13 cellular contexts compared by ENCODE assay signal in genomic region chr2:98484121-98484557, GRCh38. TPM values are rescaled to one million over a fixed set of nuclear protein-coding genes. Genes with fewer than 3 reads are reported as not detected.
DNase-seq lines count a peak whose midpoint lies in the region; ATAC-seq and TF ChIP-seq lines count a peak whose summit lies in the region.
"Had no signal": no experiment of that assay in that cellular context is flagged by ENCODE, and none has a peak within 500 bp of the region (broad histone marks: within the 10 kb centered on the region; RNA-seq: fewer than 3 reads in every experiment).

No MANE protein-coding gene starts in this region.

- no peaks in the 10 kb centered on the region for H3K9me3 Mint-ChIP-seq in activated naive CD8-positive, alpha-beta T cell treated with anti-CD3 and anti-CD28 coated beads, Interleukin-2, amount 10 ng/mL, durations not matched to agents 7 days and 5 days
- H3K9me3 Mint-ChIP-seq in endothelial cell (ENCODE audit: unreplicated experiment): no peaks in the 10 kb centered on the region
- H3K9me3 Mint-ChIP-seq: naive B cell had no signal

- no peak for TF ChIP-seq RAD21 in neural cell (conservative IDR thresholded peaks at IDR 0.05)

- TF ChIP-seq CTCF in neural cell (IDR thresholded peaks at IDR 0.05; ENCODE audit: poor library complexity, severe bottlenecking) (no peak), adrenal gland (IDR thresholded peaks at IDR 0.05) (no peak), endothelial cell (IDR thresholded peaks at IDR 0.05; ENCODE audit: unreplicated experiment) (no peak)

- H3K36me3 ChIP-seq in neural cell (ENCODE audit: insufficient read depth, low read length) (no peaks in the 10 kb centered on the region), adrenal gland (replicated peaks in 1 of 2) (no peaks in the 10 kb centered on the region)
- H3K36me3 ChIP-seq: heart left ventricle had no signal

- 76 to 89% (median 82%) methylated on average over 5 of the region's 5 CpGs for WGBS in adrenal gland, 4 donors

- H3K9me2 ChIP-seq in neural cell (ENCODE audit: insufficient read depth, low read length): no peaks in the 10 kb centered on the region

- DNase-seq in COLO668 (lab: John Stamatoyannopoulos, UW; ENCODE audit: unreplicated experiment) (peak; percentile 29), HT-29 (ENCODE audit: low spot score) (peak; percentile 77), adrenal gland (no peak), endothelial cell (ENCODE audit: low spot score) (no peak)
- DNase-seq in activated naive CD8-positive, alpha-beta T cell treated with anti-CD3 and anti-CD28 coated beads, Interleukin-2, amount 10 ng/mL, durations not matched to agents 7 days and 5 days: no peak
- no peak for DNase-seq in NK-92 treated with Interleukin-12 subunit alpha and Interleukin-12 subunit beta, amount 100 ng/mL, for 24 hours (lab: John Stamatoyannopoulos, UW)
- DNase-seq: heart left ventricle, left cardiac atrium, naive B cell, NCI-H2107, SIG-M5, substantia nigra had no signal

- peak overlapping the region; percentile 83 for H3K27ac ChIP-seq in neural cell (ENCODE audit: low read length)
- no peak overlapping the region for H3K27ac ChIP-seq in adrenal gland
- H3K27ac ChIP-seq: heart left ventricle had no signal

- H3K4me2 ChIP-seq in neural cell (ENCODE audit: low read length): peak overlapping the region; percentile 61

- peak overlapping the region; percentile 50 for H3K4me3 ChIP-seq in neural cell (ENCODE audit: low read length)
- H3K4me3 ChIP-seq in adrenal gland: no peak overlapping the region
- H3K4me3 ChIP-seq: heart left ventricle had no signal

- H3K27me3 ChIP-seq in neural cell (ENCODE audit: insufficient read depth, low read depth, low read length) (no peaks in the 10 kb centered on the region), adrenal gland (no peaks in the 10 kb centered on the region)
- H3K27me3 ChIP-seq: heart left ventricle had no signal

- H3K4me1 Mint-ChIP-seq in activated naive CD8-positive, alpha-beta T cell treated with anti-CD3 and anti-CD28 coated beads, Interleukin-2, amount 10 ng/mL, durations not matched to agents 7 days and 5 days: peaks cover 90% of the 10 kb centered on the region
- peaks cover 46% of the 10 kb centered on the region for H3K4me1 Mint-ChIP-seq in endothelial cell (ENCODE audit: unreplicated experiment)

- no peak overlapping the region for H2AFZ ChIP-seq in neural cell (ENCODE audit: low read depth, low read length)

- no peaks in the 10 kb centered on the region for H4K20me1 ChIP-seq in neural cell (ENCODE audit: insufficient read depth)

- no peak for TF ChIP-seq POLR2A in adrenal gland (IDR thresholded peaks at IDR 0.05)

- no peaks in the 10 kb centered on the region for H3F3A ChIP-seq in neural cell (ENCODE audit: insufficient read depth, low read length, poor library complexity, severe bottlenecking)

- H3K4me3 Mint-ChIP-seq in activated naive CD8-positive, alpha-beta T cell treated with anti-CD3 and anti-CD28 coated beads, Interleukin-2, amount 10 ng/mL, durations not matched to agents 7 days and 5 days: peak overlapping the region; percentile 81
- H3K4me3 Mint-ChIP-seq in endothelial cell (ENCODE audit: unreplicated experiment): no peak overlapping the region

- H3K27ac Mint-ChIP-seq in activated naive CD8-positive, alpha-beta T cell treated with anti-CD3 and anti-CD28 coated beads, Interleukin-2, amount 10 ng/mL, durations not matched to agents 7 days and 5 days: peak overlapping the region; percentile 84
- no peak overlapping the region for H3K27ac Mint-ChIP-seq in endothelial cell (ENCODE audit: unreplicated experiment)

- peaks cover 23 to 35% of the 10 kb centered on the region in 2 donors for H3K4me1 ChIP-seq in adrenal gland (replicated peaks in 1 of 2)

- peaks cover 16% of the 10 kb centered on the region for H3K36me3 Mint-ChIP-seq in activated naive CD8-positive, alpha-beta T cell treated with anti-CD3 and anti-CD28 coated beads, Interleukin-2, amount 10 ng/mL, durations not matched to agents 7 days and 5 days
- no peaks in the 10 kb centered on the region for H3K36me3 Mint-ChIP-seq in endothelial cell (ENCODE audit: low read depth, unreplicated experiment)
- H3K36me3 Mint-ChIP-seq: naive B cell had no signal

- H3K79me2 ChIP-seq in neural cell (replicated peaks; ENCODE audit: insufficient read depth, low read length): peaks cover 41% of the 10 kb centered on the region

- ATAC-seq in activated naive CD8-positive, alpha-beta T cell treated with anti-CD3 and anti-CD28 coated beads, Interleukin-2, amount 10 ng/mL, durations not matched to agents 7 days and 5 days (ENCODE audit: low read depth): no peak
- ATAC-seq: heart left ventricle, left cardiac atrium had no signal

- POLR2A ChIA-PET in activated naive CD8-positive, alpha-beta T cell treated with anti-CD3 and anti-CD28 coated beads, Interleukin-2, amount 10 ng/mL, durations not matched to agents 7 days and 5 days (lab: Charles Lee): interaction anchor here (1.0 to 13.6 kb wide), 3 partner anchors 10 to 37 kb away, joined by 4 to 171 read pairs (median 6); no protein-coding TSS in a partner anchor

- intact Hi-C loops in adrenal gland (cut with DNase I): no loop called here

- peak overlapping the region; percentile 32 for H3K9ac ChIP-seq in neural cell (ENCODE audit: low read length)

- no peak for TF ChIP-seq EP300 in neural cell (conservative IDR thresholded peaks at IDR 0.05; ENCODE audit: poor library complexity, severe bottlenecking)

- H3K9me3 ChIP-seq in neural cell (ENCODE audit: low read length) (no peaks in the 10 kb centered on the region), adrenal gland (replicated peaks in 1 of 3) (no peaks in the 10 kb centered on the region)
- H3K9me3 ChIP-seq: heart left ventricle had no signal

- H3K27me3 Mint-ChIP-seq in activated naive CD8-positive, alpha-beta T cell treated with anti-CD3 and anti-CD28 coated beads, Interleukin-2, amount 10 ng/mL, durations not matched to agents 7 days and 5 days: no peaks in the 10 kb centered on the region
- peaks cover 3% of the 10 kb centered on the region for H3K27me3 Mint-ChIP-seq in endothelial cell (ENCODE audit: unreplicated experiment)
- H3K27me3 Mint-ChIP-seq: naive B cell had no signal

TF ChIP-seq in neural cell, 6 proteins besides CTCF, POLR2A, EP300 and RAD21:
- TF ChIP-seq SMC3 (conservative IDR thresholded peaks at IDR 0.05; ENCODE audit: poor library complexity) (no peak), POLR2AphosphoS5 (IDR thresholded peaks at IDR 0.05) (no peak), TAF1 (IDR thresholded peaks at IDR 0.05; ENCODE audit: low read depth) (no peak), MXI1 (conservative IDR thresholded peaks at IDR 0.05; ENCODE audit: poor library complexity, severe bottlenecking) (no peak), REST (IDR thresholded peaks at IDR 0.05; ENCODE audit: borderline replicate concordance) (no peak), EZH2 (IDR thresholded peaks at IDR 0.05; ENCODE audit: borderline replicate concordance, insufficient read depth, low read length, poor library complexity, severe bottlenecking) (no peak)

RNA-seq across cellular contexts. Expression of gene INPP4A, which starts 39.5 kb away (rescaled TPM):
- total RNA-seq in HT-29 (2014; rRNA removed; shearing (Covaris generic)): 9.9 and 11.5 TPM in 2 replicates
- total RNA-seq in activated naive CD8-positive, alpha-beta T cell treated with anti-CD3 and anti-CD28 coated beads, Interleukin-2, amount 10 ng/mL, durations not matched to agents 7 days and 5 days: 100 to 1,000 TPM; 147 to 159 TPM
- polyA plus RNA-seq in neural cell: 51.4 and 52.9 TPM in 2 replicates
- 107 TPM in 2 replicates for polyA minus RNA-seq in neural cell
- 10 to 100 TPM; 17.8 to 40.5 (median 32.9) TPM for total RNA-seq in adrenal gland
- polyA plus RNA-seq in adrenal gland: 10 to 100 TPM in 1 of 3 donors, 1 to 10 TPM in 2; 8.8 to 10.8 (median 9.5) TPM
- total RNA-seq in endothelial cell (ENCODE audit: unreplicated experiment): 26.8 TPM

Comparison
In these comparisons a context has a peak if more than half of its experiments do, and no peak if none do; other contexts are left out.
1. DNase-seq: peak in COLO668 (single experiment) and HT-29 (single experiment); none in activated naive CD8-positive, alpha-beta T cell treated with anti-CD3 and anti-CD28 coated beads, Interleukin-2, amount 10 ng/mL, durations not matched to agents 7 days and 5 days (single experiment), NK-92 treated with Interleukin-12 subunit alpha and Interleukin-12 subunit beta, amount 100 ng/mL, for 24 hours (single experiment), adrenal gland (0 of 7) and endothelial cell (single experiment).